In genomic region chr2:191010887-191011885, GRCh38 we compare ENCODE assay signal across 16 cellular contexts. TPM values are rescaled to one million over a fixed set of nuclear protein-coding genes. Genes with fewer than 3 reads are reported as not detected.
DNase-seq lines count a peak whose midpoint lies in the region; ATAC-seq and TF ChIP-seq lines count a peak whose summit lies in the region.
"Had no signal": no experiment of that assay in that cellular context is flagged by ENCODE, and none has a peak within 500 bp of the region (broad histone marks: within the 10 kb centered on the region; RNA-seq: fewer than 3 reads in every experiment).

No MANE protein-coding gene starts in this region.

- H3K9me3 ChIP-seq in spleen: no peaks in the 10 kb centered on the region
- H3K9me3 ChIP-seq: lower lobe of right lung, tibial artery had no signal

- DNase-seq in activated naive CD4-positive, alpha-beta T cell treated with anti-CD3 and anti-CD28 coated beads for 36 hours: peak; percentile 53
- no peak for DNase-seq in activated naive CD4-positive, alpha-beta T cell (lab: John Stamatoyannopoulos, UW)
- DNase-seq in chondrocyte (ENCODE audit: low spot score) (no peak), spleen (no peak), hippocampal formation (lab: John Stamatoyannopoulos, UW) (no peak), osteocyte (ENCODE audit: extremely low spot score, unreplicated experiment) (no peak)
- DNase-seq: foreskin melanocyte; lower lobe of right lung; NCI-H1417 treated with DMSO at 0.1 percent for 48 hours; right cardiac atrium; stimulated activated CD4-positive, alpha-beta T cell treated with anti-CD3 and anti-CD28 coated beads, Interleukin-4, amount 100 ng/mL, for 1 hour; tibial artery had no signal

- no peak for ATAC-seq in HG03457 (IDR thresholded peaks at IDR 0.05; ENCODE audit: unreplicated experiment)
- ATAC-seq: lower lobe of right lung, right cardiac atrium had no signal

- H3K27me3 Mint-ChIP-seq in activated naive CD4-positive, alpha-beta T cell treated with anti-CD3 and anti-CD28 coated beads for 36 hours (ENCODE audit: low read depth): no peaks in the 10 kb centered on the region
- H3K27me3 Mint-ChIP-seq in chondrocyte (ENCODE audit: low read depth) (no peaks in the 10 kb centered on the region), osteocyte (ENCODE audit: unreplicated experiment) (no peaks in the 10 kb centered on the region)

- CTCF ChIA-PET in activated naive CD4-positive, alpha-beta T cell treated with anti-CD3 and anti-CD28 coated beads for 36 hours (lab: Charles Lee): interaction anchor here (0.8 to 1.9 kb wide), 6 partner anchors 12 to 144 kb away, joined by 3 to 15 read pairs (median 4); partner anchors contain the start of gene STAT4

- peak overlapping the region in 6 of 8 donors; percentile 88 to 98 (median 94) for H3K4me3 ChIP-seq in spleen
- H3K4me3 ChIP-seq: cardiac muscle cell had no signal

- H3K27ac Mint-ChIP-seq in activated naive CD4-positive, alpha-beta T cell treated with anti-CD3 and anti-CD28 coated beads for 36 hours: no peak overlapping the region
- H3K27ac Mint-ChIP-seq in chondrocyte (ENCODE audit: unreplicated experiment): peak overlapping the region; percentile 33
- no peak overlapping the region for H3K27ac Mint-ChIP-seq in osteocyte (ENCODE audit: unreplicated experiment)

- H3K36me3 Mint-ChIP-seq in activated naive CD4-positive, alpha-beta T cell treated with anti-CD3 and anti-CD28 coated beads for 36 hours (ENCODE audit: low read depth): peaks cover 37% of the 10 kb centered on the region
- H3K36me3 Mint-ChIP-seq in chondrocyte (ENCODE audit: low read depth) (peaks cover 16% of the 10 kb centered on the region), osteocyte (ENCODE audit: unreplicated experiment) (peaks cover 37% of the 10 kb centered on the region)

- intact Hi-C loops in activated naive CD4-positive, alpha-beta T cell treated with anti-CD3 and anti-CD28 coated beads for 36 hours (cut with micrococcal nuclease): loop anchor here (1.0 kb wide), 1 partner anchor 9 kb away; no protein-coding TSS in a partner anchor
- intact Hi-C loops in spleen (cut with DNase I; ENCODE audit: low total_unique reads): no loop called here

- TF ChIP-seq POLR2A in GM18526 (IDR thresholded peaks at IDR 0.05; ENCODE audit: extremely low read depth, insufficient read length) (peak; percentile 29), spleen (IDR thresholded peaks at IDR 0.05) (no peak)

- H3K4me1 ChIP-seq in spleen: peaks cover 48 to 92% (median 70%) of the 10 kb centered on the region in 6 donors

- peaks cover 45% of the 10 kb centered on the region for H3K4me1 Mint-ChIP-seq in activated naive CD4-positive, alpha-beta T cell treated with anti-CD3 and anti-CD28 coated beads for 36 hours (ENCODE audit: low read depth)
- H3K4me1 Mint-ChIP-seq in chondrocyte (ENCODE audit: low read depth): peaks cover 15% of the 10 kb centered on the region
- H3K4me1 Mint-ChIP-seq in osteocyte (ENCODE audit: unreplicated experiment): peaks cover 8% of the 10 kb centered on the region

- H3K36me3 ChIP-seq in spleen: peaks cover 3 to 68% (median 39%) of the 10 kb centered on the region in 6 donors

- no peak overlapping the region for H3K4me3 Mint-ChIP-seq in activated naive CD4-positive, alpha-beta T cell treated with anti-CD3 and anti-CD28 coated beads for 36 hours
- H3K4me3 Mint-ChIP-seq in chondrocyte (ENCODE audit: unreplicated experiment) (peak overlapping the region; percentile 29), osteocyte (ENCODE audit: unreplicated experiment) (no peak overlapping the region)

- 70 to 80% (median 78%) methylated on average over 14 of the region's 14 CpGs for WGBS in spleen, 5 donors

- H3K27me3 ChIP-seq in spleen (replicated peaks in 1 of 7): no peaks in the 10 kb centered on the region
- H3K27me3 ChIP-seq: cardiac muscle cell, tibial artery had no signal

- H3K9me3 Mint-ChIP-seq in activated naive CD4-positive, alpha-beta T cell treated with anti-CD3 and anti-CD28 coated beads for 36 hours: peaks cover 5% of the 10 kb centered on the region
- no peaks in the 10 kb centered on the region for H3K9me3 Mint-ChIP-seq in chondrocyte (ENCODE audit: low read depth)
- no peaks in the 10 kb centered on the region for H3K9me3 Mint-ChIP-seq in osteocyte (ENCODE audit: unreplicated experiment)

- TF ChIP-seq CTCF in chondrocyte (IDR thresholded peaks at IDR 0.05) (no peak), spleen (IDR thresholded peaks at IDR 0.05 in 8 of 11, conservative IDR thresholded peaks at IDR 0.05 in 3 of 11) (no peak), osteocyte (IDR thresholded peaks at IDR 0.05) (no peak)

- H3K27ac ChIP-seq in spleen: peak overlapping the region in 6 of 8 donors; percentile 4 to 97 (median 55)
- H3K27ac ChIP-seq: cardiac muscle cell, KMS-11, tibial artery had no signal

RNA-seq across cellular contexts. Expression of gene STAT1, which starts 2.8 kb away (rescaled TPM):
- 100 to 1,000 TPM; 376 to 402 TPM for total RNA-seq in activated naive CD4-positive, alpha-beta T cell treated with anti-CD3 and anti-CD28 coated beads for 36 hours
- total RNA-seq in chondrocyte (71.5 to 143 TPM (median 140 TPM) in 3 replicates), spleen (100 to 1,000 TPM in 6 of 7 donors, 10 to 100 TPM in 1; 98.0 to 246 (median 171) TPM), osteocyte (74.0 and 76.5 TPM in 2 replicates)
- polyA plus RNA-seq in spleen: 10 to 100 TPM; 19.5 to 61.4 (median 25.6) TPM
